Comparison of ENCODE assay signal across 16 cellular contexts in genomic region chr2:133139847-133140533, GRCh38.
DNase-seq lines count a peak whose midpoint lies in the region; ATAC-seq and TF ChIP-seq lines count a peak whose summit lies in the region.
"Had no signal": no experiment of that assay in that cellular context is flagged by ENCODE, and none has a peak within 500 bp of the region (broad histone marks: within the 10 kb centered on the region; RNA-seq: fewer than 3 reads in every experiment).

No MANE protein-coding gene starts in this region.

- H2AFZ ChIP-seq in KMS-11 (ENCODE audit: low read depth), result peak overlapping the region; percentile 30; the same call in 1 of the 2 replicates

- H3K27me3 ChIP-seq in KMS-11 (ENCODE audit: insufficient read depth, low read depth) (no peaks in the 10 kb centered on the region), vagina (no peaks in the 10 kb centered on the region)

- CTCF ChIA-PET in T-cell (lab: Charles Lee), result no interaction called here

- H3K27ac Mint-ChIP-seq in progenitor cell of endocrine pancreas (peak overlapping the region; percentile 71), glutamatergic neuron (ENCODE audit: unreplicated experiment) (no peak overlapping the region), T-cell (no peak overlapping the region)
- H3K27ac Mint-ChIP-seq: natural killer cell treated with Interleukin-12 subunit alpha and Interleukin-12 subunit beta and Interleukin-15 and Interleukin-18, amount 100 ng/mL, for 72 hours; stimulated activated naive B cell treated with anti-CD40 and anti-IgM and Interleukin-4, amounts not matched to agents 10 μg/mL and 1 μg/mL and 100 μg/mL, for 72 hours had no signal

- DNase-seq in foreskin melanocyte (peak; percentile 75), progenitor cell of endocrine pancreas (ENCODE audit: low spot score, unreplicated experiment) (no peak), vagina (ENCODE audit: extremely low spot score in 2 of 2) (no peak), glutamatergic neuron (no peak), SW 1271 (lab: John Stamatoyannopoulos, UW) (no peak), T-cell (no peak)
- DNase-seq: activated naive CD4-positive, alpha-beta T cell treated with anti-CD3 and anti-CD28 coated beads, Interleukin-2, amount 50 U/mL, for 16 hours; C1 segment of cervical spinal cord; Karpas-422; NCI-H187 treated with DMSO at 0.1 percent for 48 hours; stimulated activated CD4-positive, alpha-beta T cell treated with anti-CD3 and anti-CD28 coated beads, Interleukin-4, amount 100 ng/mL, for 4 hours; stimulated activated naive B cell treated with anti-CD40 and anti-IgM and Interleukin-4, amounts not matched to agents 10 μg/mL and 1 μg/mL and 100 μg/mL, for 72 hours had no signal

- no peak overlapping the region for H3K9ac ChIP-seq in KMS-11

- no peak for TF ChIP-seq POLR2A in vagina (IDR thresholded peaks at IDR 0.05)

- H3K4me3 Mint-ChIP-seq in progenitor cell of endocrine pancreas (ENCODE audit: low read depth) (no peak overlapping the region), glutamatergic neuron (ENCODE audit: unreplicated experiment) (no peak overlapping the region), T-cell (no peak overlapping the region)
- H3K4me3 Mint-ChIP-seq: natural killer cell treated with Interleukin-12 subunit alpha and Interleukin-12 subunit beta and Interleukin-15 and Interleukin-18, amount 100 ng/mL, for 72 hours; stimulated activated naive B cell treated with anti-CD40 and anti-IgM and Interleukin-4, amounts not matched to agents 10 μg/mL and 1 μg/mL and 100 μg/mL, for 72 hours had no signal

- H3K36me3 ChIP-seq in KMS-11 (ENCODE audit: insufficient read depth) (no peaks in the 10 kb centered on the region), vagina (no peaks in the 10 kb centered on the region)
- H3K36me3 ChIP-seq: WERI-Rb-1 had no signal

- no peak overlapping the region for H3K27ac ChIP-seq in KMS-11
- no peak overlapping the region for H3K27ac ChIP-seq in vagina
- H3K27ac ChIP-seq: WERI-Rb-1 had no signal

- H4K20me1 ChIP-seq in KMS-11 (ENCODE audit: insufficient read depth), result no peaks in the 10 kb centered on the region

- H3K36me3 Mint-ChIP-seq in progenitor cell of endocrine pancreas (ENCODE audit: insufficient read depth), result no peaks in the 10 kb centered on the region
- H3K36me3 Mint-ChIP-seq in glutamatergic neuron (ENCODE audit: unreplicated experiment), result no peaks in the 10 kb centered on the region
- no peaks in the 10 kb centered on the region for H3K36me3 Mint-ChIP-seq in T-cell
- H3K36me3 Mint-ChIP-seq: natural killer cell treated with Interleukin-12 subunit alpha and Interleukin-12 subunit beta and Interleukin-15 and Interleukin-18, amount 100 ng/mL, for 72 hours; stimulated activated naive B cell treated with anti-CD40 and anti-IgM and Interleukin-4, amounts not matched to agents 10 μg/mL and 1 μg/mL and 100 μg/mL, for 72 hours had no signal

- H3K4me1 ChIP-seq in KMS-11 (ENCODE audit: low read depth, poor library complexity, severe bottlenecking), result no peaks in the 10 kb centered on the region
- no peaks in the 10 kb centered on the region for H3K4me1 ChIP-seq in vagina

- intact Hi-C loops in vagina (cut with DNase I), result no loop called here

- H3K4me1 Mint-ChIP-seq in progenitor cell of endocrine pancreas (ENCODE audit: low read depth) (peaks cover 30% of the 10 kb centered on the region), glutamatergic neuron (ENCODE audit: low read depth, unreplicated experiment) (no peaks in the 10 kb centered on the region), T-cell (no peaks in the 10 kb centered on the region)
- H3K4me1 Mint-ChIP-seq: stimulated activated naive B cell treated with anti-CD40 and anti-IgM and Interleukin-4, amounts not matched to agents 10 μg/mL and 1 μg/mL and 100 μg/mL, for 72 hours had no signal

- H3K79me2 ChIP-seq in KMS-11 (ENCODE audit: insufficient read depth, low read depth), result no peaks in the 10 kb centered on the region

- no peak for TF ChIP-seq CTCF in KMS-11 (conservative IDR thresholded peaks at IDR 0.05; ENCODE audit: low read depth, low read length)
- TF ChIP-seq CTCF in progenitor cell of endocrine pancreas (IDR thresholded peaks at IDR 0.05; ENCODE audit: unreplicated experiment), result no peak
- no peak for TF ChIP-seq CTCF in vagina (IDR thresholded peaks at IDR 0.05)
- no peak for TF ChIP-seq CTCF in glutamatergic neuron (IDR thresholded peaks at IDR 0.05; ENCODE audit: partially characterized antibody, unreplicated experiment)

- H3K9me3 Mint-ChIP-seq in progenitor cell of endocrine pancreas (ENCODE audit: low read depth), result peaks cover 3% of the 10 kb centered on the region
- no peaks in the 10 kb centered on the region for H3K9me3 Mint-ChIP-seq in glutamatergic neuron (ENCODE audit: unreplicated experiment)
- H3K9me3 Mint-ChIP-seq in T-cell, result peaks cover 0 to 12% (median 2%) of the 10 kb centered on the region in 3 donors

- H3K4me3 ChIP-seq in KMS-11 (IDR thresholded peaks at IDR 0.05; ENCODE audit: insufficient read depth, low read depth, low read length), result no peak overlapping the region
- no peak overlapping the region for H3K4me3 ChIP-seq in vagina

- POLR2A ChIA-PET in T-cell (lab: Charles Lee), result no interaction called here

- peaks cover 18% of the 10 kb centered on the region for H3K27me3 Mint-ChIP-seq in progenitor cell of endocrine pancreas
- no peaks in the 10 kb centered on the region for H3K27me3 Mint-ChIP-seq in glutamatergic neuron (ENCODE audit: unreplicated experiment)
- no peaks in the 10 kb centered on the region for H3K27me3 Mint-ChIP-seq in T-cell
- H3K27me3 Mint-ChIP-seq: natural killer cell treated with Interleukin-12 subunit alpha and Interleukin-12 subunit beta and Interleukin-15 and Interleukin-18, amount 100 ng/mL, for 72 hours had no signal

- ATAC-seq in GM18907 (IDR thresholded peaks at IDR 0.05; ENCODE audit: unreplicated experiment) (peak; percentile 49), T-cell (replicated peaks in 1 of 4) (no peak)
- ATAC-seq: natural killer cell treated with Interleukin-12 subunit alpha and Interleukin-12 subunit beta and Interleukin-15 and Interleukin-18, amount 100 ng/mL, for 72 hours; stimulated activated naive B cell treated with anti-CD40 and anti-IgM and Interleukin-4, amounts not matched to agents 10 μg/mL and 1 μg/mL and 100 μg/mL, for 72 hours had no signal

- H3K4me2 ChIP-seq in KMS-11, result no peak overlapping the region; the same call in 1 of the 2 replicates

- H3K9me3 ChIP-seq in vagina, result no peaks in the 10 kb centered on the region
